Comparison of ENCODE assay signal across 1 cellular context in the genomic region with DNA sequence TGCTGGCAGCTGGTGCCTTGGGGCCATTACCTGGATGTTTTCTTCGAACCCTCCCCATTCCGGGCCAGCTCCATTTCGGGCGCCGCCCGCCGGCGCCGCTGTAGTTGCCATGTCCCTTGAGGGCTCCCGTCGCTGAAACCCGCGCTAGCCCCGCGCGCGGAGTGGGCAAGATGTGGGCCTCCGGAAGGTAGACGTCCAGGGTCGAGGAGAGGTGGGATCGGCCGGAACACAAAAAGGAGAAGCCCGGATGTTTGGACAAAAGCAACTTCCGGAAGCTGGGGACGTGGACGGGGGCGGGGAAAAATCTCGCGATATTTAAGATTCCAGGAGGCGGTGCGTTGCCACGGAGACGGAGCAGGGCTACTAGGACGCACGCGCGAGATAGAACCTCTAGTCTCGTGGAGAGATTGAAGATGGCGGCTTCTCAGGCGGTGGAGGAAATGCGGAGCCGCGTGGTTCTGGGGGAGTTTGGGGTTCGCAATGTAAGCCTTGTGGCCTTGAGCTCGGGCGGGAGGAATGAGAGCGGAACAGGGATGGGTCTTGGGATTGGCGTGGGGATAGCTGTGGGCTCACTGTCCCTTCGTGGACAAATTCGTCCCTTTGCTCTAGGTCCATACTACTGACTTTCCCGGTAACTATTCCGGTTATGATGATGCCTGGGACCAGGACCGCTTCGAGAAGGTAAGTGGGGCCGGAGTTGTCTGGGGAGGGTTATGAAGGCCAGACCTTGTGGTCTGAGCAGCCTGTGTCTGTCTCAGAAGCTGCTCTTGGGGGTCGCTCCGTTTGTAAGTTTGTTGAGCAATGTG.
TF ChIP-seq lines count a peak whose summit lies in the region.

A gene with protein sequence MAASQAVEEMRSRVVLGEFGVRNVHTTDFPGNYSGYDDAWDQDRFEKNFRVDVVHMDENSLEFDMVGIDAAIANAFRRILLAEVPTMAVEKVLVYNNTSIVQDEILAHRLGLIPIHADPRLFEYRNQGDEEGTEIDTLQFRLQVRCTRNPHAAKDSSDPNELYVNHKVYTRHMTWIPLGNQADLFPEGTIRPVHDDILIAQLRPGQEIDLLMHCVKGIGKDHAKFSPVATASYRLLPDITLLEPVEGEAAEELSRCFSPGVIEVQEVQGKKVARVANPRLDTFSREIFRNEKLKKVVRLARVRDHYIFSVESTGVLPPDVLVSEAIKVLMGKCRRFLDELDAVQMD (plus strand): TSS at position 393 of the 806 bp plus-strand sequence. CDS start 21 bp downstream, at position 414.
A gene (minus strand): TSS at position 230 of the 806 bp plus-strand sequence. CDS start 119 bp downstream, at position 111.

TF ChIP-seq in HepG2, 621 proteins besides CTCF, POLR2A, EP300 and RAD21 (continued from another document and continues in another):
- TF ChIP-seq, protein P1, sequence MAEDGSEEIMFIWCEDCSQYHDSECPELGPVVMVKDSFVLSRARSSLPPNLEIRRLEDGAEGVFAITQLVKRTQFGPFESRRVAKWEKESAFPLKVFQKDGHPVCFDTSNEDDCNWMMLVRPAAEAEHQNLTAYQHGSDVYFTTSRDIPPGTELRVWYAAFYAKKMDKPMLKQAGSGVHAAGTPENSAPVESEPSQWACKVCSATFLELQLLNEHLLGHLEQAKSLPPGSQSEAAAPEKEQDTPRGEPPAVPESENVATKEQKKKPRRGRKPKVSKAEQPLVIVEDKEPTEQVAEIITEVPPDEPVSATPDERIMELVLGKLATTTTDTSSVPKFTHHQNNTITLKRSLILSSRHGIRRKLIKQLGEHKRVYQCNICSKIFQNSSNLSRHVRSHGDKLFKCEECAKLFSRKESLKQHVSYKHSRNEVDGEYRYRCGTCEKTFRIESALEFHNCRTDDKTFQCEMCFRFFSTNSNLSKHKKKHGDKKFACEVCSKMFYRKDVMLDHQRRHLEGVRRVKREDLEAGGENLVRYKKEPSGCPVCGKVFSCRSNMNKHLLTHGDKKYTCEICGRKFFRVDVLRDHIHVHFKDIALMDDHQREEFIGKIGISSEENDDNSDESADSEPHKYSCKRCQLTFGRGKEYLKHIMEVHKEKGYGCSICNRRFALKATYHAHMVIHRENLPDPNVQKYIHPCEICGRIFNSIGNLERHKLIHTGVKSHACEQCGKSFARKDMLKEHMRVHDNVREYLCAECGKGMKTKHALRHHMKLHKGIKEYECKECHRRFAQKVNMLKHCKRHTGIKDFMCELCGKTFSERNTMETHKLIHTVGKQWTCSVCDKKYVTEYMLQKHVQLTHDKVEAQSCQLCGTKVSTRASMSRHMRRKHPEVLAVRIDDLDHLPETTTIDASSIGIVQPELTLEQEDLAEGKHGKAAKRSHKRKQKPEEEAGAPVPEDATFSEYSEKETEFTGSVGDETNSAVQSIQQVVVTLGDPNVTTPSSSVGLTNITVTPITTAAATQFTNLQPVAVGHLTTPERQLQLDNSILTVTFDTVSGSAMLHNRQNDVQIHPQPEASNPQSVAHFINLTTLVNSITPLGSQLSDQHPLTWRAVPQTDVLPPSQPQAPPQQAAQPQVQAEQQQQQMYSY (CRISPR knock-in tag; IDR thresholded peaks at IDR 0.05) = no peak
- TF ChIP-seq NRL (CRISPR knock-in tag; IDR thresholded peaks at IDR 0.05; ENCODE audit: borderline replicate concordance) (peak; percentile 92), HNF4A (CRISPR knock-in tag; IDR thresholded peaks at IDR 0.05) (no peak), NFYB (CRISPR knock-in tag; IDR thresholded peaks at IDR 0.05) (no peak; the same call in 1 of the 2 replicates), ATM (IDR thresholded peaks at IDR 0.05; ENCODE audit: borderline replicate concordance) (no peak), ZNF775 (CRISPR knock-in tag; IDR thresholded peaks at IDR 0.05; ENCODE audit: borderline replicate concordance) (no peak), MXI1 (IDR thresholded peaks at IDR 0.05; ENCODE audit: borderline replicate concordance, low read depth, low read length) (peak; percentile 99), ZNF678 (CRISPR knock-in tag; IDR thresholded peaks at IDR 0.05) (peak; percentile 23; the same call in 1 of the 2 replicates), ZNF713 (CRISPR knock-in tag; IDR thresholded peaks at IDR 0.05) (peak; percentile 71; the same call in 1 of the 2 replicates), CHD2 (IDR thresholded peaks at IDR 0.05; ENCODE audit: low read depth, low read length) (peak; percentile 96), SIX1 (CRISPR knock-in tag; IDR thresholded peaks at IDR 0.05; ENCODE audit: borderline replicate concordance) (no peak; the same call in 1 of the 2 replicates), POGZ (CRISPR knock-in tag; IDR thresholded peaks at IDR 0.05) (peak; percentile 67; the same call in 1 of the 2 replicates), ZBTB38 (CRISPR knock-in tag; IDR thresholded peaks at IDR 0.05) (peak; percentile 24; the same call in 1 of the 2 replicates), MTA1 (CRISPR knock-in tag; IDR thresholded peaks at IDR 0.05; ENCODE audit: borderline replicate concordance) (peak; percentile 38; the same call in 1 of the 2 replicates), TAF1 (CRISPR knock-in tag; IDR thresholded peaks at IDR 0.05) (peak; percentile 94), ZNF549 (CRISPR knock-in tag; IDR thresholded peaks at IDR 0.05) (no peak)
- TF ChIP-seq, protein P2, sequence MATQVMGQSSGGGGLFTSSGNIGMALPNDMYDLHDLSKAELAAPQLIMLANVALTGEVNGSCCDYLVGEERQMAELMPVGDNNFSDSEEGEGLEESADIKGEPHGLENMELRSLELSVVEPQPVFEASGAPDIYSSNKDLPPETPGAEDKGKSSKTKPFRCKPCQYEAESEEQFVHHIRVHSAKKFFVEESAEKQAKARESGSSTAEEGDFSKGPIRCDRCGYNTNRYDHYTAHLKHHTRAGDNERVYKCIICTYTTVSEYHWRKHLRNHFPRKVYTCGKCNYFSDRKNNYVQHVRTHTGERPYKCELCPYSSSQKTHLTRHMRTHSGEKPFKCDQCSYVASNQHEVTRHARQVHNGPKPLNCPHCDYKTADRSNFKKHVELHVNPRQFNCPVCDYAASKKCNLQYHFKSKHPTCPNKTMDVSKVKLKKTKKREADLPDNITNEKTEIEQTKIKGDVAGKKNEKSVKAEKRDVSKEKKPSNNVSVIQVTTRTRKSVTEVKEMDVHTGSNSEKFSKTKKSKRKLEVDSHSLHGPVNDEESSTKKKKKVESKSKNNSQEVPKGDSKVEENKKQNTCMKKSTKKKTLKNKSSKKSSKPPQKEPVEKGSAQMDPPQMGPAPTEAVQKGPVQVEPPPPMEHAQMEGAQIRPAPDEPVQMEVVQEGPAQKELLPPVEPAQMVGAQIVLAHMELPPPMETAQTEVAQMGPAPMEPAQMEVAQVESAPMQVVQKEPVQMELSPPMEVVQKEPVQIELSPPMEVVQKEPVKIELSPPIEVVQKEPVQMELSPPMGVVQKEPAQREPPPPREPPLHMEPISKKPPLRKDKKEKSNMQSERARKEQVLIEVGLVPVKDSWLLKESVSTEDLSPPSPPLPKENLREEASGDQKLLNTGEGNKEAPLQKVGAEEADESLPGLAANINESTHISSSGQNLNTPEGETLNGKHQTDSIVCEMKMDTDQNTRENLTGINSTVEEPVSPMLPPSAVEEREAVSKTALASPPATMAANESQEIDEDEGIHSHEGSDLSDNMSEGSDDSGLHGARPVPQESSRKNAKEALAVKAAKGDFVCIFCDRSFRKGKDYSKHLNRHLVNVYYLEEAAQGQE (IDR thresholded peaks at IDR 0.05; ENCODE audit: borderline replicate concordance in 1 of 2, low read depth in 1 of 2, low read length in 2 of 2) = 0 out of 4 replicates have a peak, but pooled peaks of 1 of the 2 experiments have one; percentile 40
- TF ChIP-seq, protein P3, sequence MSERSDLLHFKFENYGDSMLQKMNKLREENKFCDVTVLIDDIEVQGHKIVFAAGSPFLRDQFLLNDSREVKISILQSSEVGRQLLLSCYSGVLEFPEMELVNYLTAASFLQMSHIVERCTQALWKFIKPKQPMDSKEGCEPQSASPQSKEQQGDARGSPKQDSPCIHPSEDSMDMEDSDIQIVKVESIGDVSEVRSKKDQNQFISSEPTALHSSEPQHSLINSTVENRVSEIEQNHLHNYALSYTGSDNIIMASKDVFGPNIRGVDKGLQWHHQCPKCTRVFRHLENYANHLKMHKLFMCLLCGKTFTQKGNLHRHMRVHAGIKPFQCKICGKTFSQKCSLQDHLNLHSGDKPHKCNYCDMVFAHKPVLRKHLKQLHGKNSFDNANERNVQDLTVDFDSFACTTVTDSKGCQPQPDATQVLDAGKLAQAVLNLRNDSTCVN (CRISPR knock-in tag; IDR thresholded peaks at IDR 0.05; ENCODE audit: borderline replicate concordance) = no peak
- TF ChIP-seq, protein P4, sequence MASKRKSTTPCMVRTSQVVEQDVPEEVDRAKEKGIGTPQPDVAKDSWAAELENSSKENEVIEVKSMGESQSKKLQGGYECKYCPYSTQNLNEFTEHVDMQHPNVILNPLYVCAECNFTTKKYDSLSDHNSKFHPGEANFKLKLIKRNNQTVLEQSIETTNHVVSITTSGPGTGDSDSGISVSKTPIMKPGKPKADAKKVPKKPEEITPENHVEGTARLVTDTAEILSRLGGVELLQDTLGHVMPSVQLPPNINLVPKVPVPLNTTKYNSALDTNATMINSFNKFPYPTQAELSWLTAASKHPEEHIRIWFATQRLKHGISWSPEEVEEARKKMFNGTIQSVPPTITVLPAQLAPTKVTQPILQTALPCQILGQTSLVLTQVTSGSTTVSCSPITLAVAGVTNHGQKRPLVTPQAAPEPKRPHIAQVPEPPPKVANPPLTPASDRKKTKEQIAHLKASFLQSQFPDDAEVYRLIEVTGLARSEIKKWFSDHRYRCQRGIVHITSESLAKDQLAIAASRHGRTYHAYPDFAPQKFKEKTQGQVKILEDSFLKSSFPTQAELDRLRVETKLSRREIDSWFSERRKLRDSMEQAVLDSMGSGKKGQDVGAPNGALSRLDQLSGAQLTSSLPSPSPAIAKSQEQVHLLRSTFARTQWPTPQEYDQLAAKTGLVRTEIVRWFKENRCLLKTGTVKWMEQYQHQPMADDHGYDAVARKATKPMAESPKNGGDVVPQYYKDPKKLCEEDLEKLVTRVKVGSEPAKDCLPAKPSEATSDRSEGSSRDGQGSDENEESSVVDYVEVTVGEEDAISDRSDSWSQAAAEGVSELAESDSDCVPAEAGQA (IDR thresholded peaks at IDR 0.05; ENCODE audit: low read depth) = peak; percentile 77; the same call in 1 of the 2 replicates
- TF ChIP-seq, protein P4 (CRISPR knock-in tag; IDR thresholded peaks at IDR 0.05; ENCODE audit: borderline replicate concordance) = no peak
- TF ChIP-seq, protein P5, sequence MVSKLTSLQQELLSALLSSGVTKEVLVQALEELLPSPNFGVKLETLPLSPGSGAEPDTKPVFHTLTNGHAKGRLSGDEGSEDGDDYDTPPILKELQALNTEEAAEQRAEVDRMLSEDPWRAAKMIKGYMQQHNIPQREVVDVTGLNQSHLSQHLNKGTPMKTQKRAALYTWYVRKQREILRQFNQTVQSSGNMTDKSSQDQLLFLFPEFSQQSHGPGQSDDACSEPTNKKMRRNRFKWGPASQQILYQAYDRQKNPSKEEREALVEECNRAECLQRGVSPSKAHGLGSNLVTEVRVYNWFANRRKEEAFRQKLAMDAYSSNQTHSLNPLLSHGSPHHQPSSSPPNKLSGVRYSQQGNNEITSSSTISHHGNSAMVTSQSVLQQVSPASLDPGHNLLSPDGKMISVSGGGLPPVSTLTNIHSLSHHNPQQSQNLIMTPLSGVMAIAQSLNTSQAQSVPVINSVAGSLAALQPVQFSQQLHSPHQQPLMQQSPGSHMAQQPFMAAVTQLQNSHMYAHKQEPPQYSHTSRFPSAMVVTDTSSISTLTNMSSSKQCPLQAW (CRISPR knock-in tag; IDR thresholded peaks at IDR 0.05) = peak; percentile 97
- TF ChIP-seq, protein P6, sequence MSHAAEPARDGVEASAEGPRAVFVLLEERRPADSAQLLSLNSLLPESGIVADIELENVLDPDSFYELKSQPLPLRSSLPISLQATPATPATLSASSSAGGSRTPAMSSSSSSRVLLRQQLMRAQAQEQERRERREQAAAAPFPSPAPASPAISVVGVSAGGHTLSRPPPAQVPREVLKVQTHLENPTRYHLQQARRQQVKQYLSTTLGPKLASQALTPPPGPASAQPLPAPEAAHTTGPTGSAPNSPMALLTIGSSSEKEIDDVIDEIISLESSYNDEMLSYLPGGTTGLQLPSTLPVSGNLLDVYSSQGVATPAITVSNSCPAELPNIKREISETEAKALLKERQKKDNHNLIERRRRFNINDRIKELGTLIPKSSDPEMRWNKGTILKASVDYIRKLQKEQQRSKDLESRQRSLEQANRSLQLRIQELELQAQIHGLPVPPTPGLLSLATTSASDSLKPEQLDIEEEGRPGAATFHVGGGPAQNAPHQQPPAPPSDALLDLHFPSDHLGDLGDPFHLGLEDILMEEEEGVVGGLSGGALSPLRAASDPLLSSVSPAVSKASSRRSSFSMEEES (CRISPR knock-in tag; IDR thresholded peaks at IDR 0.05) = peak; percentile 42
- TF ChIP-seq, protein P7, sequence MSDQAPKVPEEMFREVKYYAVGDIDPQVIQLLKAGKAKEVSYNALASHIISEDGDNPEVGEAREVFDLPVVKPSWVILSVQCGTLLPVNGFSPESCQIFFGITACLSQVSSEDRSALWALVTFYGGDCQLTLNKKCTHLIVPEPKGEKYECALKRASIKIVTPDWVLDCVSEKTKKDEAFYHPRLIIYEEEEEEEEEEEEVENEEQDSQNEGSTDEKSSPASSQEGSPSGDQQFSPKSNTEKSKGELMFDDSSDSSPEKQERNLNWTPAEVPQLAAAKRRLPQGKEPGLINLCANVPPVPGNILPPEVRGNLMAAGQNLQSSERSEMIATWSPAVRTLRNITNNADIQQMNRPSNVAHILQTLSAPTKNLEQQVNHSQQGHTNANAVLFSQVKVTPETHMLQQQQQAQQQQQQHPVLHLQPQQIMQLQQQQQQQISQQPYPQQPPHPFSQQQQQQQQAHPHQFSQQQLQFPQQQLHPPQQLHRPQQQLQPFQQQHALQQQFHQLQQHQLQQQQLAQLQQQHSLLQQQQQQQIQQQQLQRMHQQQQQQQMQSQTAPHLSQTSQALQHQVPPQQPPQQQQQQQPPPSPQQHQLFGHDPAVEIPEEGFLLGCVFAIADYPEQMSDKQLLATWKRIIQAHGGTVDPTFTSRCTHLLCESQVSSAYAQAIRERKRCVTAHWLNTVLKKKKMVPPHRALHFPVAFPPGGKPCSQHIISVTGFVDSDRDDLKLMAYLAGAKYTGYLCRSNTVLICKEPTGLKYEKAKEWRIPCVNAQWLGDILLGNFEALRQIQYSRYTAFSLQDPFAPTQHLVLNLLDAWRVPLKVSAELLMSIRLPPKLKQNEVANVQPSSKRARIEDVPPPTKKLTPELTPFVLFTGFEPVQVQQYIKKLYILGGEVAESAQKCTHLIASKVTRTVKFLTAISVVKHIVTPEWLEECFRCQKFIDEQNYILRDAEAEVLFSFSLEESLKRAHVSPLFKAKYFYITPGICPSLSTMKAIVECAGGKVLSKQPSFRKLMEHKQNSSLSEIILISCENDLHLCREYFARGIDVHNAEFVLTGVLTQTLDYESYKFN (CRISPR knock-in tag; conservative IDR thresholded peaks at IDR 0.05) = peak; percentile 78
